8 cellular contexts compared by ENCODE assay signal in the genomic region with DNA sequence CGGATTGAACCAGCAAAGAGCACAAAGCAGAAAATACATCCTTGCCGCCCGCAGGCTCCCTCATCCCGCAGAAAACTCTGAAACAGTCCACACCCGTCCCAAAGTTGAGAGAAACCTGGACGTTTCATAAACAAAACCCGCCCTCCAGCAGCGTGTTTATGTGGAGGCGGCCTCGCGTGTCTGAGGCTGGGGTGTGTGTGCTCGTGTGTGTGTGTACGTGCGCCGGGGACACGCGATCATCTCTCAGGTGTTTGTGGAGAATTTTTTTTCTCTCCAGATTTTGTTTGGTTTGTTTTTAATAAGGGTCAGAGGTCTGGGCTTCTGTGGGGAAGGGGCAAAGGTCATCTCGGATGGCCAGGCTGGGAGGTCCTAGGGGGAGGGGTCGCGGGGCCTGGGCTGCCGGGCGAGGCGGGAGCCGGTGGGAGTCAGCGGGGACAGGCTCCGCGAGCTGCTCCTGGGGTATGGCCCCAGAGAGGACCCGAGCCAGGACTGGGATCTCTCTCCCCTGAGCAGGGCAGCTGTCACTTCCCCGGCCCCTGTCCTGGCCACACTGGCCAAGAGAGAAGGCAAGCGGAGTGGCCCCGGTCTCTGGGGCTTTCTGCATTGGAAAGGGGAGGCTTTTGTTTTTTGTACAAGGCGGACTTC.
DNase-seq lines count a peak whose midpoint lies in the region; ATAC-seq and TF ChIP-seq lines count a peak whose summit lies in the region.

No MANE protein-coding gene starts in this region.

- no peak for TF ChIP-seq CTCF in left ventricle myocardium inferior (IDR thresholded peaks at IDR 0.05; ENCODE audit: borderline replicate concordance)
- no peak for TF ChIP-seq CTCF in sigmoid colon (IDR thresholded peaks at IDR 0.05)

- TF ChIP-seq EP300 in sigmoid colon (IDR thresholded peaks at IDR 0.05) = no peak

- no peaks in the 10 kb centered on the region for H3K36me3 ChIP-seq in left ventricle myocardium inferior
- H3K36me3 ChIP-seq in sigmoid colon = no peaks in the 10 kb centered on the region

- H3K27ac ChIP-seq in left ventricle myocardium inferior (replicated peaks) (peak overlapping the region; percentile 100), sigmoid colon (peak overlapping the region; percentile 94 to 100 (median 98))

- peak overlapping the region; percentile 78 for H3K4me3 Mint-ChIP-seq in activated naive CD8-positive, alpha-beta T cell treated with anti-CD3 and anti-CD28 coated beads, Interleukin-2, amount 50 U/mL, for 24 hours

- WGBS in sigmoid colon, 2 donors = 20 to 41% methylated on average over 32 of the region's 32 CpGs

- peaks cover 38% of the 10 kb centered on the region for H3K4me1 ChIP-seq in left ventricle myocardium inferior
- peaks cover 0 to 32% (median 26%) of the 10 kb centered on the region in 4 donors for H3K4me1 ChIP-seq in sigmoid colon

- no peak for ATAC-seq in activated naive CD8-positive, alpha-beta T cell treated with anti-CD3 and anti-CD28 coated beads, Interleukin-2, amount 50 U/mL, for 24 hours
- ATAC-seq in HG03432 (IDR thresholded peaks at IDR 0.05; ENCODE audit: unreplicated experiment) = no peak

- H3K4me1 Mint-ChIP-seq in activated naive CD8-positive, alpha-beta T cell treated with anti-CD3 and anti-CD28 coated beads, Interleukin-2, amount 50 U/mL, for 24 hours = peaks cover 22% of the 10 kb centered on the region

- no peaks in the 10 kb centered on the region for H3K27me3 ChIP-seq in left ventricle myocardium inferior (ENCODE audit: low read depth)
- H3K27me3 ChIP-seq in sigmoid colon = no peaks in the 10 kb centered on the region

- no peaks in the 10 kb centered on the region for H3K27me3 Mint-ChIP-seq in activated naive CD8-positive, alpha-beta T cell treated with anti-CD3 and anti-CD28 coated beads, Interleukin-2, amount 50 U/mL, for 24 hours

- no peak for TF ChIP-seq POLR2A in sigmoid colon (IDR thresholded peaks at IDR 0.05)

- peak overlapping the region; percentile 74 for H3K4me3 ChIP-seq in left ventricle myocardium inferior
- peak overlapping the region; percentile 49 to 63 (median 57) for H3K4me3 ChIP-seq in sigmoid colon

- peak overlapping the region; percentile 95 for H3K27ac Mint-ChIP-seq in activated naive CD8-positive, alpha-beta T cell treated with anti-CD3 and anti-CD28 coated beads, Interleukin-2, amount 50 U/mL, for 24 hours

- no peaks in the 10 kb centered on the region for H3K9me3 ChIP-seq in left ventricle myocardium inferior (replicated peaks)
- H3K9me3 ChIP-seq in sigmoid colon = no peaks in the 10 kb centered on the region

- H3K36me3 Mint-ChIP-seq in activated naive CD8-positive, alpha-beta T cell treated with anti-CD3 and anti-CD28 coated beads, Interleukin-2, amount 50 U/mL, for 24 hours (ENCODE audit: low read depth) = peaks cover 3% of the 10 kb centered on the region

- DNase-seq in COLO668 (lab: John Stamatoyannopoulos, UW; ENCODE audit: unreplicated experiment) (peak; percentile 36), NCI-H460 (ENCODE audit: extremely low read depth, low read depth) (peak; percentile 28), left ventricle myocardium inferior (peak; percentile 42), sigmoid colon (peak; percentile 82), HK-2 (ENCODE audit: unreplicated experiment) (no peak), NCI-H2171 treated with DMSO at 0.1 percent for 48 hours (lab: John Stamatoyannopoulos, UW) (no peak)
- DNase-seq in activated naive CD8-positive, alpha-beta T cell treated with anti-CD3 and anti-CD28 coated beads, Interleukin-2, amount 50 U/mL, for 24 hours = peak; percentile 39

- intact Hi-C loops in left ventricle myocardium inferior (cut with micrococcal nuclease) (no loop called here), sigmoid colon (cut with DNase I) (loop anchor here (5.0 kb wide), 3 partner anchors 82 to 198 kb away; no protein-coding TSS in a partner anchor)

- peaks cover 12% of the 10 kb centered on the region for H3K9me3 Mint-ChIP-seq in activated naive CD8-positive, alpha-beta T cell treated with anti-CD3 and anti-CD28 coated beads, Interleukin-2, amount 50 U/mL, for 24 hours

Comparison
In these comparisons a context has a peak if more than half of its experiments do, and no peak if none do; other contexts are left out.
1. DNase-seq: peak in COLO668 (single experiment), NCI-H460 (single experiment), activated naive CD8-positive, alpha-beta T cell treated with anti-CD3 and anti-CD28 coated beads, Interleukin-2, amount 50 U/mL, for 24 hours (single experiment), left ventricle myocardium inferior (single experiment) and sigmoid colon (single experiment); none in HK-2 (single experiment) and NCI-H2171 treated with DMSO at 0.1 percent for 48 hours (single experiment).